In genomic region chrX:47577424-47577823, GRCh38 we compare ENCODE assay signal across 20 cellular contexts. TPM values are rescaled to one million over a fixed set of nuclear protein-coding genes. Genes with fewer than 3 reads are reported as not detected.
"Had no signal": no experiment of that assay in that cellular context is flagged by ENCODE, and none has a peak within 500 bp of the region (broad histone marks: within the 10 kb centered on the region; RNA-seq: fewer than 3 reads in every experiment).

No MANE protein-coding gene starts in this region.

- H3K27ac Mint-ChIP-seq: activated B cell treated with CpG ODN at 0.5 μM for 24 hours; stimulated activated naive CD8-positive, alpha-beta T cell treated with anti-CD3 and anti-CD28 coated beads, Interleukin-15, amount 100 ng/mL, for 72 hours had no signal

- DNase-seq: activated B cell treated with CpG ODN at 0.5 μM for 24 hours; activated CD4-positive, alpha-beta T cell treated with anti-CD3 and anti-CD28 coated beads, Interleukin-2, amount 10 ng/mL, durations not matched to agents 24 days and 14 days; activated T-cell treated with anti-CD3 and anti-CD28 coated beads for 4 hours; amniotic stem cell; body of pancreas; erythroblast; glutamatergic neuron; left colon; pancreas; stimulated activated CD4-positive, alpha-beta T cell treated with anti-CD3 and anti-CD28 coated beads, Interleukin-15, amount 100 ng/mL, for 24 hours; stimulated activated CD4-positive, alpha-beta T cell treated with anti-CD3 and anti-CD28 coated beads, Interleukin-4, amount 100 ng/mL, for 24 hours; stimulated activated naive CD8-positive, alpha-beta T cell treated with anti-CD3 and anti-CD28 coated beads, Interleukin-15, amount 100 ng/mL, for 72 hours; T-helper 2 cell; testis had no signal

- ATAC-seq: body of pancreas; left colon; pancreas; stimulated activated naive CD8-positive, alpha-beta T cell treated with anti-CD3 and anti-CD28 coated beads, Interleukin-15, amount 100 ng/mL, for 72 hours had no signal

- H3K27me3 ChIP-seq: body of pancreas, pancreas, testis had no signal

- H3K27me3 Mint-ChIP-seq: central memory CD8-positive, alpha-beta T cell; stimulated activated naive CD8-positive, alpha-beta T cell treated with anti-CD3 and anti-CD28 coated beads, Interleukin-15, amount 100 ng/mL, for 72 hours had no signal

- H3K4me1 ChIP-seq: pancreas, testis had no signal

- H3K4me3 Mint-ChIP-seq: activated B cell treated with CpG ODN at 0.5 μM for 24 hours; activated CD4-positive, alpha-beta T cell treated with anti-CD3 and anti-CD28 coated beads, Interleukin-2, amount 10 ng/mL, durations not matched to agents 24 days and 14 days; activated naive CD4-positive, alpha-beta T cell treated with anti-CD3 and anti-CD28 coated beads, Interleukin-2, amount 50 U/mL, for 24 hours; central memory CD8-positive, alpha-beta T cell; dendritic cell treated with granulocyte-macrophage colony-stimulating factor and Interleukin-4, amounts not matched to agents 40 ng/mL and 50 ng/mL, for 4 days; neural crest cell; stimulated activated naive CD8-positive, alpha-beta T cell treated with anti-CD3 and anti-CD28 coated beads, Interleukin-15, amount 100 ng/mL, for 72 hours had no signal

- H3K36me3 ChIP-seq: pancreas had no signal

- H3K9me3 ChIP-seq: body of pancreas, pancreas, testis had no signal

- FAIRE-seq: pancreas, TTC549 had no signal

- H3K4me3 ChIP-seq: body of pancreas, pancreas, testis had no signal

- H3K27ac ChIP-seq: body of pancreas, pancreas, testis had no signal

- H3K9me3 Mint-ChIP-seq: activated B cell treated with CpG ODN at 0.5 μM for 24 hours; activated CD4-positive, alpha-beta T cell treated with anti-CD3 and anti-CD28 coated beads, Interleukin-2, amount 10 ng/mL, durations not matched to agents 24 days and 14 days; activated naive CD4-positive, alpha-beta T cell treated with anti-CD3 and anti-CD28 coated beads, Interleukin-2, amount 50 U/mL, for 24 hours; central memory CD8-positive, alpha-beta T cell; dendritic cell treated with granulocyte-macrophage colony-stimulating factor and Interleukin-4, amounts not matched to agents 40 ng/mL and 50 ng/mL, for 4 days; neural crest cell; stimulated activated naive CD8-positive, alpha-beta T cell treated with anti-CD3 and anti-CD28 coated beads, Interleukin-15, amount 100 ng/mL, for 72 hours had no signal

RNA-seq across cellular contexts. Expression of gene SYN1, which starts 42.2 kb away (rescaled TPM):
- total RNA-seq: activated B cell treated with CpG ODN at 0.5 μM for 24 hours, skeletal muscle tissue had no signal
